In genomic region chr6:37049990-37050853, GRCh38 we compare ENCODE assay signal across 8 cellular contexts. TPM values are rescaled to one million over a fixed set of nuclear protein-coding genes. Genes with fewer than 3 reads are reported as not detected.
DNase-seq lines count a peak whose midpoint lies in the region; ATAC-seq and TF ChIP-seq lines count a peak whose summit lies in the region.

No MANE protein-coding gene starts in this region.

- no peak overlapping the region for H3K23ac ChIP-seq in mesendoderm (ENCODE audit: low read length)

- no peak overlapping the region for H2BK120ac ChIP-seq in mesendoderm (ENCODE audit: low read depth, low read length)

- no CpG with 5 or more reads among the region's 24 CpGs for WGBS in mesendoderm (ENCODE audit: extremely low coverage, insufficient coverage, low lambda C conversion rate)

- peak overlapping the region; percentile 17 for H3K56ac ChIP-seq in mesendoderm (ENCODE audit: low read length)

- H3K9ac ChIP-seq in mesendoderm (ENCODE audit: low read length) = no peak overlapping the region

- H3K79me1 ChIP-seq in mesendoderm (ENCODE audit: low read length) = no peaks in the 10 kb centered on the region

- H3K4me1 ChIP-seq in Peyer's patch = peaks cover 3 to 36% (median 31%) of the 10 kb centered on the region in 4 donors
- peaks cover 4% of the 10 kb centered on the region for H3K4me1 ChIP-seq in mesendoderm (ENCODE audit: control insufficient read depth, low read depth, low read length)

- H4K5ac ChIP-seq in mesendoderm (ENCODE audit: low read length) = no peak overlapping the region

- H3K27ac Mint-ChIP-seq in stimulated activated naive CD8-positive, alpha-beta T cell treated with anti-CD3 and anti-CD28 coated beads, Interleukin-15, amount 100 ng/mL, for 72 hours = peak overlapping the region; percentile 97 to 99

- H3K27ac ChIP-seq in Peyer's patch (peak overlapping the region; percentile 57 to 74 (median 66)), mesendoderm (ENCODE audit: low read depth, low read length) (no peak overlapping the region)

- no peaks in the 10 kb centered on the region for H3K79me2 ChIP-seq in mesendoderm (ENCODE audit: control insufficient read depth, insufficient read depth, low read length)

- no peak for TF ChIP-seq CTCF in Peyer's patch (IDR thresholded peaks at IDR 0.05)

- H3K4ac ChIP-seq in mesendoderm (ENCODE audit: low read depth, low read length) = no peak overlapping the region

- DNase-seq in Peyer's patch (peak in 2 of 3 donors; percentile 85 to 89), mesendoderm (no peak), NCI-H526 treated with DMSO at 0.1 percent for 48 hours (lab: John Stamatoyannopoulos, UW) (no peak)
- peak; percentile 69 for DNase-seq in activated naive CD4-positive, alpha-beta T cell treated with Interleukin-2 at 50 U/mL for 16 hours
- DNase-seq in stimulated activated naive CD8-positive, alpha-beta T cell treated with anti-CD3 and anti-CD28 coated beads, Interleukin-15, amount 100 ng/mL, for 72 hours = peak; percentile 72 to 90

- no peaks in the 10 kb centered on the region for H3K27me3 ChIP-seq in Peyer's patch
- no peaks in the 10 kb centered on the region for H3K27me3 ChIP-seq in mesendoderm (ENCODE audit: insufficient read depth, low read length, poor library complexity)

- H3K4me3 ChIP-seq in Peyer's patch = peak overlapping the region in 2 of 4 donors; percentile 5 to 7
- H3K4me3 ChIP-seq in mesendoderm (ENCODE audit: low read length) = no peak overlapping the region

- H3K36me3 ChIP-seq in Peyer's patch (no peaks in the 10 kb centered on the region), mesendoderm (ENCODE audit: control insufficient read depth, insufficient read depth, low read length) (no peaks in the 10 kb centered on the region)

- peaks cover 0 to 4% of the 10 kb centered on the region in 2 donors for H3K9me3 Mint-ChIP-seq in stimulated activated naive CD8-positive, alpha-beta T cell treated with anti-CD3 and anti-CD28 coated beads, Interleukin-15, amount 100 ng/mL, for 72 hours

- no peak for TF ChIP-seq POLR2A in Peyer's patch (IDR thresholded peaks at IDR 0.05)

- ATAC-seq in GM19395 (IDR thresholded peaks at IDR 0.05; ENCODE audit: unreplicated experiment) (peak; percentile 55), HG03025 (IDR thresholded peaks at IDR 0.05; ENCODE audit: low FRiP score, unreplicated experiment) (no peak), HG02884 (IDR thresholded peaks at IDR 0.05; ENCODE audit: unreplicated experiment) (no peak)
- peak; percentile 65 for ATAC-seq in stimulated activated naive CD8-positive, alpha-beta T cell treated with anti-CD3 and anti-CD28 coated beads, Interleukin-15, amount 100 ng/mL, for 72 hours

- H3K4me1 Mint-ChIP-seq in stimulated activated naive CD8-positive, alpha-beta T cell treated with anti-CD3 and anti-CD28 coated beads, Interleukin-15, amount 100 ng/mL, for 72 hours = peaks cover 77% of the 10 kb centered on the region

- H3K18ac ChIP-seq in mesendoderm (ENCODE audit: low read length) = no peak overlapping the region

- H4K8ac ChIP-seq in mesendoderm (ENCODE audit: low read depth, low read length) = no peak overlapping the region

- H2BK5ac ChIP-seq in mesendoderm (ENCODE audit: low read length) = no peak overlapping the region

- H3K4me3 Mint-ChIP-seq in stimulated activated naive CD8-positive, alpha-beta T cell treated with anti-CD3 and anti-CD28 coated beads, Interleukin-15, amount 100 ng/mL, for 72 hours = peak overlapping the region; percentile 93 to 96

- no peak overlapping the region for H3K4me2 ChIP-seq in mesendoderm (ENCODE audit: low read length)

- H3K27me3 Mint-ChIP-seq in stimulated activated naive CD8-positive, alpha-beta T cell treated with anti-CD3 and anti-CD28 coated beads, Interleukin-15, amount 100 ng/mL, for 72 hours = no peaks in the 10 kb centered on the region

- H2AK5ac ChIP-seq in mesendoderm (ENCODE audit: low read length) = no peak overlapping the region

- H3K9me3 ChIP-seq in Peyer's patch = no peaks in the 10 kb centered on the region

- no peak overlapping the region for H2BK15ac ChIP-seq in mesendoderm (replicated peaks; ENCODE audit: low read depth)

RNA-seq across cellular contexts. Expression of gene FGD2, which starts 44.8 kb away (rescaled TPM):
- 100 to 1,000 TPM in 1 of 4 donors, 10 to 100 TPM in 2, 1 to 10 TPM in 1; 2.5 to 292 (median 34.9) TPM for total RNA-seq in Peyer's patch
- 0.18 TPM for polyA plus RNA-seq in mesendoderm (2013, experiment 1 of 2)
- polyA plus RNA-seq in mesendoderm (2013, experiment 2 of 2) = 0.20 TPM

Comparison
In these comparisons a context has a peak if more than half of its experiments do, and no peak if none do; other contexts are left out.
1. ATAC-seq: peak in GM19395 (single experiment) and stimulated activated naive CD8-positive, alpha-beta T cell treated with anti-CD3 and anti-CD28 coated beads, Interleukin-15, amount 100 ng/mL, for 72 hours (single experiment); none in HG03025 (single experiment) and HG02884 (single experiment).
2. DNase-seq: peak in Peyer's patch (2 of 3), activated naive CD4-positive, alpha-beta T cell treated with Interleukin-2 at 50 U/mL for 16 hours (single experiment) and stimulated activated naive CD8-positive, alpha-beta T cell treated with anti-CD3 and anti-CD28 coated beads, Interleukin-15, amount 100 ng/mL, for 72 hours (2 of 2); none in mesendoderm (single experiment) and NCI-H526 treated with DMSO at 0.1 percent for 48 hours (single experiment).